8 cellular contexts compared by ENCODE assay signal in the genomic region with DNA sequence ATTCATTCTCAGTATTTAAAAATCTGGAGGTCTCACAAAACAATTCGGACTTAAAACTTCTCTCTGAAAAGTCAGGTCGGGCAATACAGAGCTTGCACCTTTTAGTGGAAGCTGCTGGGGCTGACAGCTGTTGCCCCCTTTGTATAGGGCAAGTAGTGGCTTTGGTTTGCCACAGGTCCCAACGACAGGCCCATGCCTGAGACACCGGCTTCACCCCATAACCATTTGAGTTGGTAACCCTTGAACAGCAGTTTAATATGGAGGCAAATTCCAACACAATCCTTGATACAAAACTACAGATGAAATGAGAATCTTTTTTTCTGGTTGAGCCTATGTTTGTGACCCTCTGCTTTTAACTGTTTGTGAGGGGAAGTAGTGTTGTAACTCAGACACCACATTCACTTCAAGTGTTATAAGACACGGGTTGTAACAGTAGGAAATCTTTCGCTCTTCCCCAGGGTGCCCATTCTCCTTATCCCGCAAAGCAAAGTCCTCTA. TPM values are rescaled to one million over a fixed set of nuclear protein-coding genes. Genes with fewer than 3 reads are reported as not detected.
DNase-seq lines count a peak whose midpoint lies in the region; ATAC-seq and TF ChIP-seq lines count a peak whose summit lies in the region.

No MANE protein-coding gene starts in this region.

- peak overlapping the region; percentile 94 for H3K4me3 ChIP-seq in GM06990 (replicated peaks; ENCODE audit: low read depth, low read length)
- H3K4me3 ChIP-seq in Panc1 (ENCODE audit: low read depth in 2 of 2, low read length in 2 of 2), result peak overlapping the region in 1 of 2 experiments; percentile 96; a peak in 2 of 4 replicates
- peak overlapping the region; percentile 100 for H3K4me3 ChIP-seq in epithelial cell of proximal tubule (ENCODE audit: low read depth, low read length)
- H3K4me3 ChIP-seq in rectal smooth muscle tissue (ENCODE audit: low read length), result peak overlapping the region; percentile 96

- CTCF ChIA-PET in Panc1 (lab: Charles Lee), result interaction anchor here (0.7 kb wide), 1 partner anchor 11 kb away, joined by 3 read pairs; no protein-coding TSS in a partner anchor

- no peak overlapping the region for H3K9ac ChIP-seq in rectal smooth muscle tissue (ENCODE audit: low read length)

- no TSS peak for BruUV-seq in Panc1 (replicated peaks; lab: Mats Ljungman, UMichigan)

- no peaks in the 10 kb centered on the region for H3K36me3 ChIP-seq in GM06990 (ENCODE audit: control insufficient read depth, insufficient read depth, low read length)
- peaks cover 2% of the 10 kb centered on the region; the same call in 1 of the 2 replicates for H3K36me3 ChIP-seq in Panc1 (ENCODE audit: control insufficient read depth, insufficient read depth, low read length)
- H3K36me3 ChIP-seq in rectal smooth muscle tissue (ENCODE audit: control insufficient read depth, insufficient read depth, low read length), result no peaks in the 10 kb centered on the region

- DNase-seq in GM06990 (ENCODE audit: extremely low read depth, insufficient read length), result no peak
- no peak for DNase-seq in Panc1 (ENCODE audit: low read depth, low spot score)
- DNase-seq in epithelial cell of proximal tubule (ENCODE audit: low read depth), result no peak
- DNase-seq in SIG-M5 treated with dmso at 0.1 percent for 504 hours (lab: John Stamatoyannopoulos, UW; ENCODE audit: unreplicated experiment), result no peak
- no peak for DNase-seq in GM13977 (ENCODE audit: low spot score)

- in situ Hi-C loops in Panc1 (cut with HindIII; ENCODE audit: low pct_unique_long_range_greater_than_20kb, low sequenced_read_pairs) (no loop called here), GM13977 (cut with MboI; ENCODE audit: low pct_unique_long_range_greater_than_20kb, low sequenced_read_pairs, unreplicated experiment) (no loop called here)

- H3K27ac ChIP-seq in Panc1 (ENCODE audit: low read length) (peak overlapping the region; percentile 20), rectal smooth muscle tissue (ENCODE audit: low read depth, low read length) (peak overlapping the region; percentile 85)

- H3K4me1 ChIP-seq in Panc1 (ENCODE audit: control insufficient read depth, insufficient read depth, low read length) (peaks cover 23% of the 10 kb centered on the region), rectal smooth muscle tissue (ENCODE audit: control insufficient read depth, insufficient read depth, low read length) (peaks cover 12% of the 10 kb centered on the region)

- TF ChIP-seq CTCF in GM06990 (IDR thresholded peaks at IDR 0.05; ENCODE audit: insufficient read depth, low read length, poor library complexity, severe bottlenecking) (no peak), Panc1 (IDR thresholded peaks at IDR 0.05) (no peak), epithelial cell of proximal tubule (conservative IDR thresholded peaks at IDR 0.05; ENCODE audit: low read depth, low read length) (no peak), GM13977 (IDR thresholded peaks at IDR 0.05; ENCODE audit: extremely low read depth, insufficient read depth, missing control alignments) (no peak)

- POLR2A ChIA-PET in Panc1 (lab: Charles Lee), result interaction anchor here (0.5 to 0.6 kb wide), 2 partner anchors 17 to 56 kb away, joined by 5 to 8 read pairs; no protein-coding TSS in a partner anchor

- ATAC-seq in Panc1 (peak; percentile 31; the same call in 1 of the 2 replicates), GM19035 (IDR thresholded peaks at IDR 0.05; ENCODE audit: unreplicated experiment) (no peak), GM18858 (IDR thresholded peaks at IDR 0.05; ENCODE audit: unreplicated experiment) (no peak)

- intact Hi-C loops in Panc1 (cut with micrococcal nuclease; ENCODE audit: unreplicated experiment), result no loop called here

- H3K27me3 ChIP-seq in GM06990 (replicated peaks; ENCODE audit: control insufficient read depth, insufficient read depth, low read length) (no peaks in the 10 kb centered on the region), Panc1 (ENCODE audit: control insufficient read depth, insufficient read depth, low read length) (no peaks in the 10 kb centered on the region), rectal smooth muscle tissue (ENCODE audit: control insufficient read depth, insufficient read depth, low read length) (no peaks in the 10 kb centered on the region)

- H3K9me3 ChIP-seq in Panc1 (ENCODE audit: control insufficient read depth, insufficient read depth, low read depth, low read length), result no peaks in the 10 kb centered on the region

RNA-seq across cellular contexts. Expression of gene GLRX, which starts 0.8 kb away (rescaled TPM):
- 5.8 TPM for total RNA-seq in Panc1 (2021; ENCODE audit: unreplicated experiment)
- 5.3 TPM for polyA plus RNA-seq in Panc1 (2012; ENCODE audit: insufficient read length)
- total RNA-seq in epithelial cell of proximal tubule, result 147 and 181 TPM in 2 replicates

Comparison
In these comparisons a context has a peak if more than half of its experiments do, and no peak if none do; other contexts are left out.
1. RNA of gene GLRX, which starts 0.8 kb away (total RNA-seq): 147 to 181 TPM in epithelial cell of proximal tubule; 5.8 TPM in Panc1 (single experiment); every median in the first group is over 10 times any median in the second.